ENCODE assay signal across 25 cellular contexts in the genomic region with DNA sequence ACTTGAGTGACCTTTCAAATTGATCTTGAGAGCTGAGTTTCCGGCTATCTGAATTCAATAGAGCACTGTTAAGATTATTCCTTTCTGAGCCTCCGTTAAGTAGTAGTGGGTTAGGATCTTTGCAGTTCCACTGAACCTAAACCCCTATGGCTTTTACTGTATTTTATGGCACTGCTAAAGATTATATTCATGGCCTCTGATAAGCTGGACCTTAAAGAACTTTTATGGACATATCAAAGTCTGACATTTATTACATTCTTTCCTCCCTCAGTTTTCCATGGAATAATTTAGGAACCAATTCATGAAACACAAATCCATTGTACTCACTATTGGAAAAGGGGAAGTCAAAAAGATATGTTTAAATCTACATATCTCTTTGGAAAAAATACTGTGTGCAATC.
"Had no signal": no experiment of that assay in that cellular context is flagged by ENCODE, and none has a peak within 500 bp of the region (broad histone marks: within the 10 kb centered on the region; RNA-seq: fewer than 3 reads in every experiment).

No MANE protein-coding gene starts in this region.

- H3K4me3 ChIP-seq: left ventricle myocardium inferior, neural progenitor cell, ovary, right atrium auricular region, right lobe of liver, stomach, testis, thyroid gland, transverse colon, upper lobe of left lung, vagina had no signal

- H3K4me1 ChIP-seq: left ventricle myocardium inferior, neural progenitor cell, right atrium auricular region, right lobe of liver, stomach, testis, transverse colon, upper lobe of left lung had no signal

- H3K27me3 ChIP-seq: neural progenitor cell, neutrophil, ovary, right atrium auricular region, right lobe of liver, stomach, testis, thyroid gland, transverse colon, upper lobe of left lung, vagina had no signal

- ATAC-seq: natural killer cell; right lobe of liver; stimulated activated naive B cell treated with anti-CD40 and anti-IgM and Interleukin-4, amounts not matched to agents 10 μg/mL and 1 μg/mL and 100 μg/mL, for 72 hours; stimulated activated naive CD8-positive, alpha-beta T cell treated with anti-CD3 and anti-CD28 coated beads, Interleukin-15, Interleukin-2, amounts not matched to agents 100 U/mL and 50 U/mL, for 24 hours had no signal

- DNase-seq: hypothalamus; immature natural killer cell; kidney; left ventricle myocardium inferior; naive B cell; natural killer cell; nephron progenitor cell; occipital lobe; ovary; right lobe of liver; stimulated activated CD4-positive, alpha-beta T cell treated with anti-CD3 and anti-CD28 coated beads, Interleukin-12 subunit alpha, Interleukin-12 subunit beta, amount 100 ng/mL, for 4 hours; stimulated activated CD4-positive, alpha-beta T cell treated with anti-CD3 and anti-CD28 coated beads, Interleukin-15, amount 100 ng/mL, for 24 hours; stimulated activated CD4-positive, alpha-beta T cell treated with anti-CD3 and anti-CD28 coated beads, Interleukin-2, amount 100 ng/mL, for 24 hours; stimulated activated CD4-positive, alpha-beta T cell treated with anti-CD3 and anti-CD28 coated beads, Interleukin-4, amount 100 ng/mL, for 1 hour; stimulated activated naive B cell treated with anti-CD40 and anti-IgM and Interleukin-4, amounts not matched to agents 10 μg/mL and 1 μg/mL and 100 μg/mL, for 72 hours; stimulated activated naive CD8-positive, alpha-beta T cell treated with anti-CD3 and anti-CD28 coated beads, Interleukin-15, Interleukin-2, amounts not matched to agents 100 U/mL and 50 U/mL, for 24 hours; stomach; testis; transverse colon had no signal

- H3K9me3 ChIP-seq: left ventricle myocardium inferior, neutrophil, ovary, right atrium auricular region, right lobe of liver, stomach, testis, thyroid gland, transverse colon, upper lobe of left lung, vagina had no signal

- H3K36me3 ChIP-seq: left ventricle myocardium inferior, neural progenitor cell, neutrophil, ovary, right atrium auricular region, right lobe of liver, stomach, thyroid gland, transverse colon, upper lobe of left lung, vagina had no signal

- H3K27ac ChIP-seq: left ventricle myocardium inferior, neural progenitor cell, neutrophil, ovary, right atrium auricular region, right lobe of liver, stomach, testis, thyroid gland, transverse colon, upper lobe of left lung, vagina had no signal
